12 cellular contexts compared by ENCODE assay signal in the genomic region with DNA sequence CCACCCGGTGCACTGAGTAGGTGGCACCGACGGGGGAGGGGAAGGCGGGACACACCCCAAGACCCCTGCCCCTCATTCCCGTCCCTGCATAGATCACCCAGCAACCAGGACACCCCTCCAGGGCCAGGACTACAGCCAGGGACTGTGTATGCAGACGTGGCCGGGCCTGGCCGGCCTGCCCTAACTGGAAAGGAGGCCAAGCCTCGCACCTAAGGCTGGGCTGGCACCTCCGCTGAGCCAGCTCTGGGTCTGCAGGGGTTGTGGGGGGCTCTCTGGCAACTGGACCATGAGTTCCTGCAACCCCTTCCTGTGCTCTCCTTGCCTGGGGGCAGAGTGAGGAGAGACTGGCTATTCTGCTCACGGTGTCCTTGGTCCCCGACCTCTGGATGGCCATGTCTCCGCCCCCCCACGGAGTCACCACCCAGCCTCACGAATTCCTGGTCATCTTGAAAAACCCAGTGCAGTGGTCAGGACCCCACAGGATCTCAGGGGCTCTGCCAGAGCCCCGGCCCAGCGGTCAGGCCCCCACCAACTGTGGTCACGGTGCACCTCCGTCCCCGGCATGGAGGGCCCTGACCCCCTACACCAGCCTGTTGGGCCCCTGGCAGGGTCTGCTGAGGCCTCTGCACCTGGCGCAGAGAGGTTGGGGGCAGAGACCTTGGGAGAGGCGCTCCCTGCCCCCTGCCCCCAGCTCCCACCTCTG. TPM values are rescaled to one million over a fixed set of nuclear protein-coding genes. Genes with fewer than 3 reads are reported as not detected.
DNase-seq lines count a peak whose midpoint lies in the region; ATAC-seq and TF ChIP-seq lines count a peak whose summit lies in the region.
"Had no signal": no experiment of that assay in that cellular context is flagged by ENCODE, and none has a peak within 500 bp of the region (broad histone marks: within the 10 kb centered on the region; RNA-seq: fewer than 3 reads in every experiment).

No MANE protein-coding gene starts in this region.

- no peaks in the 10 kb centered on the region for H4K20me1 ChIP-seq in smooth muscle cell (ENCODE audit: low read depth)

- H3K4me1 Mint-ChIP-seq in activated T-cell treated with anti-CD3 and anti-CD28 coated beads, Interleukin-2, amount 50 U/mL, for 72 hours (ENCODE audit: low read depth): peaks cover 3% of the 10 kb centered on the region

- H3K9me3 ChIP-seq in RWPE2 (ENCODE audit: severe bottlenecking) (no peaks in the 10 kb centered on the region), esophagus squamous epithelium (no peaks in the 10 kb centered on the region), smooth muscle cell (replicated peaks; ENCODE audit: low read depth) (no peaks in the 10 kb centered on the region)

- H3F3A ChIP-seq in smooth muscle cell (ENCODE audit: low read depth): no peaks in the 10 kb centered on the region

- 20 to 80% methylated on average over 1 of the region's 22 CpGs for WGBS in esophagus squamous epithelium, 2 donors
- WGBS in smooth muscle cell (ENCODE audit: low lambda C conversion rate): 79% methylated on average over 18 of the region's 22 CpGs

- no peak overlapping the region for H3K27ac Mint-ChIP-seq in activated T-cell treated with anti-CD3 and anti-CD28 coated beads, Interleukin-2, amount 50 U/mL, for 72 hours

- no peak for TF ChIP-seq POLR2A in esophagus squamous epithelium (IDR thresholded peaks at IDR 0.05)

- intact Hi-C loops in esophagus squamous epithelium (cut with DNase I): no loop called here

- TF ChIP-seq CTCF in RWPE2 (IDR thresholded peaks at IDR 0.05; ENCODE audit: poor library complexity, severe bottlenecking): no peak
- TF ChIP-seq CTCF in esophagus squamous epithelium (IDR thresholded peaks at IDR 0.05): no peak
- no peak for TF ChIP-seq CTCF in smooth muscle cell (IDR thresholded peaks at IDR 0.05; ENCODE audit: borderline replicate concordance, insufficient read depth, poor library complexity, severe bottlenecking)

- H3K4me2 ChIP-seq in smooth muscle cell: peak overlapping the region; percentile 89

- no peak for DNase-seq in activated T-cell treated with anti-CD3 and anti-CD28 coated beads, Interleukin-2, amount 50 U/mL, for 72 hours
- DNase-seq in activated T-cell treated with anti-CD3 and anti-CD28 coated beads for 4 hours (no peak), RWPE2 (ENCODE audit: low spot score) (no peak), esophagus squamous epithelium (lab: John Stamatoyannopoulos, UW) (no peak), smooth muscle cell (lab: John Stamatoyannopoulos, UW; ENCODE audit: unreplicated experiment) (no peak), CD1c-positive myeloid dendritic cell (ENCODE audit: extremely low spot score) (no peak), AG20443 (ENCODE audit: low spot score) (no peak)
- DNase-seq: midbrain; NCI-H2029; stimulated activated naive CD4-positive, alpha-beta T cell treated with Interleukin-2 at 50 U/mL for 16 hours had no signal

- H3K4me3 ChIP-seq in RWPE2 (ENCODE audit: severe bottlenecking): peak overlapping the region; percentile 35
- peak overlapping the region in 3 of 4 donors; percentile 54 to 60 (median 59) for H3K4me3 ChIP-seq in esophagus squamous epithelium
- H3K4me3 ChIP-seq in smooth muscle cell: peak overlapping the region; percentile 46

- no peak overlapping the region for H2AFZ ChIP-seq in smooth muscle cell (ENCODE audit: low read depth)

- H3K9ac ChIP-seq in smooth muscle cell (ENCODE audit: low read depth): no peak overlapping the region

- ATAC-seq in activated T-cell treated with anti-CD3 and anti-CD28 coated beads, Interleukin-2, amount 50 U/mL, for 72 hours (replicated peaks in 1 of 2): no peak
- ATAC-seq in RWPE2 (ENCODE audit: low read depth) (no peak), HG03196 (IDR thresholded peaks at IDR 0.05; ENCODE audit: unreplicated experiment) (no peak)

- no peaks in the 10 kb centered on the region for H3K27me3 Mint-ChIP-seq in activated T-cell treated with anti-CD3 and anti-CD28 coated beads, Interleukin-2, amount 50 U/mL, for 72 hours (ENCODE audit: low read depth)

- H3K36me3 ChIP-seq in RWPE2 (ENCODE audit: low read depth): no peaks in the 10 kb centered on the region
- no peaks in the 10 kb centered on the region for H3K36me3 ChIP-seq in esophagus squamous epithelium
- H3K36me3 ChIP-seq in smooth muscle cell (ENCODE audit: low read depth): no peaks in the 10 kb centered on the region

- peak overlapping the region; percentile 39 to 76 for H3K4me3 Mint-ChIP-seq in activated T-cell treated with anti-CD3 and anti-CD28 coated beads, Interleukin-2, amount 50 U/mL, for 72 hours

- H3K4me1 ChIP-seq in RWPE2 (ENCODE audit: insufficient read depth, poor library complexity, severe bottlenecking): no peaks in the 10 kb centered on the region
- H3K4me1 ChIP-seq in esophagus squamous epithelium: peaks cover 16 to 38% (median 29%) of the 10 kb centered on the region in 3 donors
- no peaks in the 10 kb centered on the region for H3K4me1 ChIP-seq in smooth muscle cell (ENCODE audit: low read depth)

- H3K9me3 Mint-ChIP-seq in activated T-cell treated with anti-CD3 and anti-CD28 coated beads, Interleukin-2, amount 50 U/mL, for 72 hours: no peaks in the 10 kb centered on the region

- H3K27ac ChIP-seq in RWPE2 (ENCODE audit: poor library complexity, severe bottlenecking): no peak overlapping the region
- H3K27ac ChIP-seq in esophagus squamous epithelium: no peak overlapping the region
- H3K27ac ChIP-seq in smooth muscle cell (ENCODE audit: low read depth): no peak overlapping the region

- H3K79me2 ChIP-seq in smooth muscle cell (ENCODE audit: low read depth): no peaks in the 10 kb centered on the region

- H3K27me3 ChIP-seq in RWPE2 (ENCODE audit: insufficient read depth, poor library complexity, severe bottlenecking) (no peaks in the 10 kb centered on the region), esophagus squamous epithelium (peaks cover 0 to 81% (median 2%) of the 10 kb centered on the region in 4 donors), smooth muscle cell (ENCODE audit: low read depth) (peaks cover 50% of the 10 kb centered on the region)

- H3K36me3 Mint-ChIP-seq in activated T-cell treated with anti-CD3 and anti-CD28 coated beads, Interleukin-2, amount 50 U/mL, for 72 hours (ENCODE audit: insufficient read depth in 2 of 2): no peaks in the 10 kb centered on the region

RNA-seq across cellular contexts. Expression of a gene that starts 1.1 kb away (rescaled TPM):
- total RNA-seq in activated T-cell treated with anti-CD3 and anti-CD28 coated beads, Interleukin-2, amount 50 U/mL, for 72 hours: 1 to 10 TPM in 1 of 2 donors, under 1 TPM in 1; 1.00 to 1.5 TPM
- 10 to 100 TPM in 1 of 4 donors, 1 to 10 TPM in 3; 5.8 to 15.6 (median 7.9) TPM for total RNA-seq in esophagus squamous epithelium
- total RNA-seq in smooth muscle cell: 3.3 and 9.1 TPM in 2 replicates
- 14.2 and 22.5 TPM in 2 replicates for polyA plus RNA-seq in smooth muscle cell
- total RNA-seq: HT-29 had no signal

RNA-seq across cellular contexts. Expression of a gene that starts 14.3 kb away (rescaled TPM):
- total RNA-seq in activated T-cell treated with anti-CD3 and anti-CD28 coated beads, Interleukin-2, amount 50 U/mL, for 72 hours: 10 to 100 TPM; 68.6 to 78.6 TPM
- 10 to 100 TPM; 80.0 to 99.8 (median 96.6) TPM for total RNA-seq in esophagus squamous epithelium
- total RNA-seq in smooth muscle cell: 21.9 and 42.7 TPM in 2 replicates
- polyA plus RNA-seq in smooth muscle cell: 61.2 and 71.2 TPM in 2 replicates

RNA-seq across cellular contexts. Expression of a gene that starts 26.3 kb away (rescaled TPM):
- total RNA-seq in activated T-cell treated with anti-CD3 and anti-CD28 coated beads, Interleukin-2, amount 50 U/mL, for 72 hours: 100 to 1,000 TPM; 138 to 167 TPM
- total RNA-seq in esophagus squamous epithelium (100 to 1,000 TPM in 3 of 4 donors, 10 to 100 TPM in 1; 98.4 to 125 (median 124) TPM), smooth muscle cell (77.3 and 116 TPM in 2 replicates)
- 223 and 231 TPM in 2 replicates for polyA plus RNA-seq in smooth muscle cell

RNA-seq across cellular contexts. Expression of a gene that starts 31.0 kb away (rescaled TPM):
- total RNA-seq in activated T-cell treated with anti-CD3 and anti-CD28 coated beads, Interleukin-2, amount 50 U/mL, for 72 hours: 1 to 10 TPM; 1.5 TPM
- total RNA-seq in esophagus squamous epithelium (1 to 10 TPM in 3 of 4 donors, under 1 TPM in 1; 0.49 to 7.6 (median 2.7) TPM), smooth muscle cell (81.7 and 89.8 TPM in 2 replicates)
- polyA plus RNA-seq in smooth muscle cell: 197 and 218 TPM in 2 replicates

RNA-seq across cellular contexts. Expression of a gene that starts 57.8 kb away (rescaled TPM):
- 10 to 100 TPM; 41.5 to 42.3 TPM for total RNA-seq in activated T-cell treated with anti-CD3 and anti-CD28 coated beads, Interleukin-2, amount 50 U/mL, for 72 hours
- 10 to 100 TPM; 10.1 to 17.2 (median 13.7) TPM for total RNA-seq in esophagus squamous epithelium
- 12.1 and 15.6 TPM in 2 replicates for total RNA-seq in smooth muscle cell
- polyA plus RNA-seq in smooth muscle cell: 13.7 and 21.1 TPM in 2 replicates
